ENCODE assay signal across 10 cellular contexts in genomic region chr22:20239951-20240773, GRCh38. TPM values are rescaled to one million over a fixed set of nuclear protein-coding genes. Genes with fewer than 3 reads are reported as not detected.
DNase-seq lines count a peak whose midpoint lies in the region; ATAC-seq and TF ChIP-seq lines count a peak whose summit lies in the region.
"Had no signal": no experiment of that assay in that cellular context is flagged by ENCODE, and none has a peak within 500 bp of the region (broad histone marks: within the 10 kb centered on the region; RNA-seq: fewer than 3 reads in every experiment).

No MANE protein-coding gene starts in this region.

- intact Hi-C loops in colonic mucosa (cut with DNase I), result no loop called here

- H3K4me1 ChIP-seq in CD4-positive, CD25-positive, alpha-beta regulatory T cell (ENCODE audit: control insufficient read depth, insufficient read depth, low read length, poor library complexity, severe bottlenecking), result peaks cover 64% of the 10 kb centered on the region
- H3K4me1 ChIP-seq in colonic mucosa, result no peaks in the 10 kb centered on the region

- H3K27ac Mint-ChIP-seq in CD4-positive, CD25-positive, alpha-beta regulatory T cell, result peak overlapping the region in 2 of 3 donors; percentile 29 to 46
- H3K27ac Mint-ChIP-seq in naive thymus-derived CD8-positive, alpha-beta T cell, result peak overlapping the region; percentile 31 to 91 (median 84)
- H3K27ac Mint-ChIP-seq in activated naive CD4-positive, alpha-beta T cell treated with anti-CD3 and anti-CD28 coated beads, Interleukin-2, amount 50 U/mL, for 72 hours, result no peak overlapping the region

- H3K27me3 Mint-ChIP-seq in CD4-positive, CD25-positive, alpha-beta regulatory T cell, result no peaks in the 10 kb centered on the region
- H3K27me3 Mint-ChIP-seq in naive thymus-derived CD8-positive, alpha-beta T cell, result no peaks in the 10 kb centered on the region

- H3K9me3 ChIP-seq in CD4-positive, CD25-positive, alpha-beta regulatory T cell (ENCODE audit: control insufficient read depth in 2 of 2, low read length in 2 of 2), result no peaks in the 10 kb centered on the region
- no peaks in the 10 kb centered on the region for H3K9me3 ChIP-seq in colonic mucosa

- H3K9ac ChIP-seq in colonic mucosa (ENCODE audit: low read depth in 2 of 2, low read length in 2 of 2), result no peak overlapping the region

- TF ChIP-seq CTCF in colonic mucosa (IDR thresholded peaks at IDR 0.05), result no peak

- H3K4me3 ChIP-seq in CD4-positive, CD25-positive, alpha-beta regulatory T cell (ENCODE audit: low read depth, low read length), result no peak overlapping the region
- no peak overlapping the region for H3K4me3 ChIP-seq in colonic mucosa

- H3K4me3 Mint-ChIP-seq in CD4-positive, CD25-positive, alpha-beta regulatory T cell, result no peak overlapping the region
- H3K4me3 Mint-ChIP-seq in naive thymus-derived CD8-positive, alpha-beta T cell, result peak overlapping the region in 7 of 10 donors; percentile 26 to 60 (median 44)

- no peak for ATAC-seq in CD4-positive, CD25-positive, alpha-beta regulatory T cell (ENCODE audit: low read depth in 2 of 2)
- no peak for ATAC-seq in naive thymus-derived CD8-positive, alpha-beta T cell
- no peak for ATAC-seq in activated naive CD4-positive, alpha-beta T cell treated with anti-CD3 and anti-CD28 coated beads, Interleukin-2, amount 50 U/mL, for 72 hours

- peaks cover 0 to 54% (median 16%) of the 10 kb centered on the region in 4 donors for H3K4me1 Mint-ChIP-seq in CD4-positive, CD25-positive, alpha-beta regulatory T cell
- H3K4me1 Mint-ChIP-seq in naive thymus-derived CD8-positive, alpha-beta T cell, result peaks cover 20 to 55% (median 50%) of the 10 kb centered on the region in 4 donors

- DNase-seq in CD4-positive, CD25-positive, alpha-beta regulatory T cell, result no peak
- DNase-seq in NCI-H2171 treated with DMSO at 0.1 percent for 48 hours (lab: John Stamatoyannopoulos, UW) (peak; percentile 70), dermis microvascular lymphatic vessel endothelial cell (ENCODE audit: low read depth in 2 of 2) (peak; percentile 18 to 71), colonic mucosa (no peak), NCI-H1092 treated with DMSO at 0.1 percent for 48 hours (lab: John Stamatoyannopoulos, UW) (no peak)
- DNase-seq in naive thymus-derived CD8-positive, alpha-beta T cell, result no peak
- DNase-seq in activated naive CD4-positive, alpha-beta T cell treated with anti-CD3 and anti-CD28 coated beads, Interleukin-2, amount 50 U/mL, for 72 hours (ENCODE audit: low spot score in 2 of 2), result no peak
- DNase-seq in stimulated activated naive CD4-positive, alpha-beta T cell treated with Interleukin-2 at 50 U/mL for 16 hours (lab: John Stamatoyannopoulos, UW), result no peak
- DNase-seq: activated T-cell treated with anti-CD3 and anti-CD28 coated beads, Interleukin-2, amount 50 U/mL, for 1 hour; NCI-H774 had no signal

- POLR2A ChIA-PET in naive thymus-derived CD8-positive, alpha-beta T cell (lab: Charles Lee), result interaction anchor here (1.3 kb wide), 1 partner anchor 10 kb away, joined by 3 read pairs; no protein-coding TSS in a partner anchor

- H3K36me3 ChIP-seq in CD4-positive, CD25-positive, alpha-beta regulatory T cell (ENCODE audit: control insufficient read depth, insufficient read depth, low read length), result no peaks in the 10 kb centered on the region
- no peaks in the 10 kb centered on the region for H3K36me3 ChIP-seq in colonic mucosa

- no peaks in the 10 kb centered on the region for H3K9me3 Mint-ChIP-seq in CD4-positive, CD25-positive, alpha-beta regulatory T cell
- no peaks in the 10 kb centered on the region for H3K9me3 Mint-ChIP-seq in naive thymus-derived CD8-positive, alpha-beta T cell
- H3K9me3 Mint-ChIP-seq in activated naive CD4-positive, alpha-beta T cell treated with anti-CD3 and anti-CD28 coated beads, Interleukin-2, amount 50 U/mL, for 72 hours, result no peaks in the 10 kb centered on the region

- H3K27me3 ChIP-seq in CD4-positive, CD25-positive, alpha-beta regulatory T cell (ENCODE audit: control insufficient read depth, insufficient read depth, low read length), result no peaks in the 10 kb centered on the region
- H3K27me3 ChIP-seq in colonic mucosa, result no peaks in the 10 kb centered on the region

- H3K27ac ChIP-seq in CD4-positive, CD25-positive, alpha-beta regulatory T cell (ENCODE audit: insufficient read depth, low read length, poor library complexity, severe bottlenecking), result peak overlapping the region; percentile 63
- H3K27ac ChIP-seq in colonic mucosa, result no peak overlapping the region

- no peaks in the 10 kb centered on the region for H3K36me3 Mint-ChIP-seq in CD4-positive, CD25-positive, alpha-beta regulatory T cell
- no peaks in the 10 kb centered on the region for H3K36me3 Mint-ChIP-seq in naive thymus-derived CD8-positive, alpha-beta T cell
- H3K36me3 Mint-ChIP-seq in activated naive CD4-positive, alpha-beta T cell treated with anti-CD3 and anti-CD28 coated beads, Interleukin-2, amount 50 U/mL, for 72 hours, result no peaks in the 10 kb centered on the region

RNA-seq across cellular contexts. Expression of gene RTN4R, which starts 28.0 kb away (rescaled TPM):
- total RNA-seq in CD4-positive, CD25-positive, alpha-beta regulatory T cell, result 1.3 TPM
- 1 to 10 TPM; 1.2 to 3.3 (median 1.9) TPM for polyA plus RNA-seq in CD4-positive, CD25-positive, alpha-beta regulatory T cell
- total RNA-seq in dermis microvascular lymphatic vessel endothelial cell (1.2 and 2.3 TPM in 2 replicates), colonic mucosa (1 to 10 TPM; 6.1 to 8.5 TPM)
- total RNA-seq in naive thymus-derived CD8-positive, alpha-beta T cell, result 1 to 10 TPM; 5.0 to 5.1 TPM
- 1 to 10 TPM; 4.3 to 5.6 (median 4.7) TPM for polyA plus RNA-seq in naive thymus-derived CD8-positive, alpha-beta T cell
- 1 to 10 TPM; 1.1 to 2.2 TPM for total RNA-seq in activated naive CD4-positive, alpha-beta T cell treated with anti-CD3 and anti-CD28 coated beads, Interleukin-2, amount 50 U/mL, for 72 hours

Comparison
In these comparisons a context has a peak if more than half of its experiments do, and no peak if none do; other contexts are left out.
1. DNase-seq: peak in NCI-H2171 treated with DMSO at 0.1 percent for 48 hours (single experiment) and dermis microvascular lymphatic vessel endothelial cell (2 of 2); none in CD4-positive, CD25-positive, alpha-beta regulatory T cell (0 of 3), naive thymus-derived CD8-positive, alpha-beta T cell (0 of 10), colonic mucosa (single experiment), activated naive CD4-positive, alpha-beta T cell treated with anti-CD3 and anti-CD28 coated beads, Interleukin-2, amount 50 U/mL, for 72 hours (0 of 2), stimulated activated naive CD4-positive, alpha-beta T cell treated with Interleukin-2 at 50 U/mL for 16 hours (single experiment) and NCI-H1092 treated with DMSO at 0.1 percent for 48 hours (single experiment).
2. H3K27ac Mint-ChIP-seq: peak in CD4-positive, CD25-positive, alpha-beta regulatory T cell (2 of 3) and naive thymus-derived CD8-positive, alpha-beta T cell (10 of 10); none in activated naive CD4-positive, alpha-beta T cell treated with anti-CD3 and anti-CD28 coated beads, Interleukin-2, amount 50 U/mL, for 72 hours (0 of 2).
3. H3K4me3 Mint-ChIP-seq: peak in naive thymus-derived CD8-positive, alpha-beta T cell (7 of 10); none in CD4-positive, CD25-positive, alpha-beta regulatory T cell (0 of 4).